ENCODE assay signal across 11 cellular contexts in the genomic region with DNA sequence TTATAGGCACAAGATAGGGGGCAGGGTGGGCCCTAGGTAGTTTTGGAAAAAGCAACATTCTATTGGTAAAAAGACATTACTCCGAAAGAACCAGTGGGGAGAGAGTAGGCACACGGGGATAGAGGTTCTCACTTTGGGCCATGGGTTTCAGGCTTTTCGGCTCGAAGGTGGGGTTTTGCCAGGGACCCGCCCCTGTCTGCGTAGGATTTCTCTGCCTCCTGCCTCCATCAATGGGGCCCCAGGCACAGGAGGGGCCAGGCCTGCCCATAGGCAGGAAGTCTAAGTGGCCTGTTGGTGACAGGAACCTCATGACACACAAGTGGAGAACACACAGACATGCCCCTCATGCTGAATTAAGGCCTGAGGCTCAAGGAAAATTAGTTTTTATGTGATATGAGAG. TPM values are rescaled to one million over a fixed set of nuclear protein-coding genes. Genes with fewer than 3 reads are reported as not detected.
DNase-seq lines count a peak whose midpoint lies in the region; ATAC-seq lines count a peak whose summit lies in the region.
"Had no signal": no experiment of that assay in that cellular context is flagged by ENCODE, and none has a peak within 500 bp of the region (broad histone marks: within the 10 kb centered on the region; RNA-seq: fewer than 3 reads in every experiment).

No MANE protein-coding gene starts in this region.

- H3K4me3 Mint-ChIP-seq in activated naive CD8-positive, alpha-beta T cell treated with anti-CD3 and anti-CD28 coated beads, Interleukin-2, amount 10 ng/mL, durations not matched to agents 7 days and 5 days, result no peak overlapping the region
- H3K4me3 Mint-ChIP-seq in activated naive CD8-positive, alpha-beta T cell treated with anti-CD3 and anti-CD28 coated beads for 36 hours, result no peak overlapping the region
- H3K4me3 Mint-ChIP-seq in stimulated activated effector memory CD8-positive, alpha-beta T cell treated with anti-CD3 and anti-CD28 coated beads, Interleukin-12 subunit alpha, Interleukin-12 subunit beta, amount 100 ng/mL, for 72 hours, result no peak overlapping the region
- no peak overlapping the region for H3K4me3 Mint-ChIP-seq in natural killer cell treated with Interleukin-12 subunit alpha and Interleukin-12 subunit beta and Interleukin-15 and Interleukin-18, amount 100 ng/mL, for 72 hours
- H3K4me3 Mint-ChIP-seq: CD4-positive, alpha-beta T cell; H9 had no signal

- peaks cover 60% of the 10 kb centered on the region for H3K36me3 Mint-ChIP-seq in activated naive CD8-positive, alpha-beta T cell treated with anti-CD3 and anti-CD28 coated beads, Interleukin-2, amount 10 ng/mL, durations not matched to agents 7 days and 5 days
- peaks cover 68% of the 10 kb centered on the region for H3K36me3 Mint-ChIP-seq in activated naive CD8-positive, alpha-beta T cell treated with anti-CD3 and anti-CD28 coated beads for 36 hours
- H3K36me3 Mint-ChIP-seq in stimulated activated effector memory CD8-positive, alpha-beta T cell treated with anti-CD3 and anti-CD28 coated beads, Interleukin-12 subunit alpha, Interleukin-12 subunit beta, amount 100 ng/mL, for 72 hours, result peaks cover 80% of the 10 kb centered on the region
- H3K36me3 Mint-ChIP-seq in natural killer cell treated with Interleukin-12 subunit alpha and Interleukin-12 subunit beta and Interleukin-15 and Interleukin-18, amount 100 ng/mL, for 72 hours, result peaks cover 48% of the 10 kb centered on the region

- peak; percentile 37 for ATAC-seq in activated naive CD8-positive, alpha-beta T cell treated with anti-CD3 and anti-CD28 coated beads, Interleukin-2, amount 10 ng/mL, durations not matched to agents 7 days and 5 days (ENCODE audit: low read depth)
- ATAC-seq in stimulated activated effector memory CD8-positive, alpha-beta T cell treated with anti-CD3 and anti-CD28 coated beads, Interleukin-12 subunit alpha, Interleukin-12 subunit beta, amount 100 ng/mL, for 72 hours, result peak; percentile 46
- no peak for ATAC-seq in natural killer cell treated with Interleukin-12 subunit alpha and Interleukin-12 subunit beta and Interleukin-15 and Interleukin-18, amount 100 ng/mL, for 72 hours

- no peaks in the 10 kb centered on the region for H3K27me3 Mint-ChIP-seq in activated naive CD8-positive, alpha-beta T cell treated with anti-CD3 and anti-CD28 coated beads, Interleukin-2, amount 10 ng/mL, durations not matched to agents 7 days and 5 days
- H3K27me3 Mint-ChIP-seq in activated naive CD8-positive, alpha-beta T cell treated with anti-CD3 and anti-CD28 coated beads for 36 hours, result peaks cover 2% of the 10 kb centered on the region
- no peaks in the 10 kb centered on the region for H3K27me3 Mint-ChIP-seq in natural killer cell treated with Interleukin-12 subunit alpha and Interleukin-12 subunit beta and Interleukin-15 and Interleukin-18, amount 100 ng/mL, for 72 hours
- H3K27me3 Mint-ChIP-seq: CD4-positive, alpha-beta T cell had no signal

- no peak overlapping the region for H3K27ac Mint-ChIP-seq in activated naive CD8-positive, alpha-beta T cell treated with anti-CD3 and anti-CD28 coated beads, Interleukin-2, amount 10 ng/mL, durations not matched to agents 7 days and 5 days
- no peak overlapping the region for H3K27ac Mint-ChIP-seq in activated naive CD8-positive, alpha-beta T cell treated with anti-CD3 and anti-CD28 coated beads for 36 hours
- peak overlapping the region; percentile 54 for H3K27ac Mint-ChIP-seq in stimulated activated effector memory CD8-positive, alpha-beta T cell treated with anti-CD3 and anti-CD28 coated beads, Interleukin-12 subunit alpha, Interleukin-12 subunit beta, amount 100 ng/mL, for 72 hours
- H3K27ac Mint-ChIP-seq in natural killer cell treated with Interleukin-12 subunit alpha and Interleukin-12 subunit beta and Interleukin-15 and Interleukin-18, amount 100 ng/mL, for 72 hours, result no peak overlapping the region
- H3K27ac Mint-ChIP-seq: CD4-positive, alpha-beta T cell; H9 had no signal

- H3K4me1 Mint-ChIP-seq in activated naive CD8-positive, alpha-beta T cell treated with anti-CD3 and anti-CD28 coated beads, Interleukin-2, amount 10 ng/mL, durations not matched to agents 7 days and 5 days, result peaks cover 12% of the 10 kb centered on the region
- peaks cover 3% of the 10 kb centered on the region for H3K4me1 Mint-ChIP-seq in activated naive CD8-positive, alpha-beta T cell treated with anti-CD3 and anti-CD28 coated beads for 36 hours
- peaks cover 23% of the 10 kb centered on the region for H3K4me1 Mint-ChIP-seq in stimulated activated effector memory CD8-positive, alpha-beta T cell treated with anti-CD3 and anti-CD28 coated beads, Interleukin-12 subunit alpha, Interleukin-12 subunit beta, amount 100 ng/mL, for 72 hours
- H3K4me1 Mint-ChIP-seq in natural killer cell treated with Interleukin-12 subunit alpha and Interleukin-12 subunit beta and Interleukin-15 and Interleukin-18, amount 100 ng/mL, for 72 hours (ENCODE audit: low read depth in 2 of 2), result peaks cover 26 to 35% of the 10 kb centered on the region in 2 donors
- H3K4me1 Mint-ChIP-seq: H9 had no signal

- POLR2A ChIA-PET in activated naive CD8-positive, alpha-beta T cell treated with anti-CD3 and anti-CD28 coated beads, Interleukin-2, amount 10 ng/mL, durations not matched to agents 7 days and 5 days (lab: Charles Lee), result no interaction called here

- H3K9me3 Mint-ChIP-seq in activated naive CD8-positive, alpha-beta T cell treated with anti-CD3 and anti-CD28 coated beads, Interleukin-2, amount 10 ng/mL, durations not matched to agents 7 days and 5 days, result no peaks in the 10 kb centered on the region
- peaks cover 4% of the 10 kb centered on the region for H3K9me3 Mint-ChIP-seq in activated naive CD8-positive, alpha-beta T cell treated with anti-CD3 and anti-CD28 coated beads for 36 hours
- H3K9me3 Mint-ChIP-seq in stimulated activated effector memory CD8-positive, alpha-beta T cell treated with anti-CD3 and anti-CD28 coated beads, Interleukin-12 subunit alpha, Interleukin-12 subunit beta, amount 100 ng/mL, for 72 hours, result no peaks in the 10 kb centered on the region
- H3K9me3 Mint-ChIP-seq in natural killer cell treated with Interleukin-12 subunit alpha and Interleukin-12 subunit beta and Interleukin-15 and Interleukin-18, amount 100 ng/mL, for 72 hours, result no peaks in the 10 kb centered on the region

- peak; percentile 11 for DNase-seq in activated T-cell treated with anti-CD3 and anti-CD28 coated beads, Interleukin-2, amount 50 U/mL, for 1 hour
- no peak for DNase-seq in activated T-cell treated with anti-CD3 and anti-CD28 coated beads for 4 hours
- DNase-seq in activated naive CD8-positive, alpha-beta T cell treated with anti-CD3 and anti-CD28 coated beads, Interleukin-2, amount 10 ng/mL, durations not matched to agents 7 days and 5 days, result peak; percentile 16
- no peak for DNase-seq in activated naive CD8-positive, alpha-beta T cell treated with anti-CD3 and anti-CD28 coated beads for 36 hours
- DNase-seq in stimulated activated effector memory CD8-positive, alpha-beta T cell treated with anti-CD3 and anti-CD28 coated beads, Interleukin-12 subunit alpha, Interleukin-12 subunit beta, amount 100 ng/mL, for 72 hours (ENCODE audit: low spot score in 2 of 2), result no peak
- DNase-seq in NCI-H774 (lab: John Stamatoyannopoulos, UW), result no peak
- no peak for DNase-seq in natural killer cell treated with Interleukin-12 subunit alpha and Interleukin-12 subunit beta and Interleukin-15 and Interleukin-18, amount 100 ng/mL, for 72 hours (ENCODE audit: low spot score)
- DNase-seq: AML-193, Caco-2, H9 had no signal

RNA-seq across cellular contexts. Expression of a gene that starts 57.5 kb away (rescaled TPM):
- total RNA-seq in activated naive CD8-positive, alpha-beta T cell treated with anti-CD3 and anti-CD28 coated beads, Interleukin-2, amount 10 ng/mL, durations not matched to agents 7 days and 5 days, result 100 to 1,000 TPM; 488 TPM
- 100 to 1,000 TPM; 109 TPM for total RNA-seq in activated naive CD8-positive, alpha-beta T cell treated with anti-CD3 and anti-CD28 coated beads for 36 hours
- 1,000 to 10,000 TPM; 1,259 to 2,425 TPM for total RNA-seq in natural killer cell treated with Interleukin-12 subunit alpha and Interleukin-12 subunit beta and Interleukin-15 and Interleukin-18, amount 100 ng/mL, for 72 hours

Comparison
In these comparisons a context has a peak if more than half of its experiments do, and no peak if none do; other contexts are left out.
1. DNase-seq: peak in activated T-cell treated with anti-CD3 and anti-CD28 coated beads, Interleukin-2, amount 50 U/mL, for 1 hour (single experiment) and activated naive CD8-positive, alpha-beta T cell treated with anti-CD3 and anti-CD28 coated beads, Interleukin-2, amount 10 ng/mL, durations not matched to agents 7 days and 5 days (single experiment); none in activated T-cell treated with anti-CD3 and anti-CD28 coated beads for 4 hours (single experiment), activated naive CD8-positive, alpha-beta T cell treated with anti-CD3 and anti-CD28 coated beads for 36 hours (single experiment), stimulated activated effector memory CD8-positive, alpha-beta T cell treated with anti-CD3 and anti-CD28 coated beads, Interleukin-12 subunit alpha, Interleukin-12 subunit beta, amount 100 ng/mL, for 72 hours (0 of 2), NCI-H774 (single experiment) and natural killer cell treated with Interleukin-12 subunit alpha and Interleukin-12 subunit beta and Interleukin-15 and Interleukin-18, amount 100 ng/mL, for 72 hours (single experiment).
2. RNA of a gene that starts 57.5 kb away (total RNA-seq): 1,259 to 2,425 TPM in natural killer cell treated with Interleukin-12 subunit alpha and Interleukin-12 subunit beta and Interleukin-15 and Interleukin-18, amount 100 ng/mL, for 72 hours and 488 TPM in activated naive CD8-positive, alpha-beta T cell treated with anti-CD3 and anti-CD28 coated beads, Interleukin-2, amount 10 ng/mL, durations not matched to agents 7 days and 5 days; 109 TPM in activated naive CD8-positive, alpha-beta T cell treated with anti-CD3 and anti-CD28 coated beads for 36 hours; every median in the first group is over 4 times any median in the second.
3. ATAC-seq: peak in activated naive CD8-positive, alpha-beta T cell treated with anti-CD3 and anti-CD28 coated beads, Interleukin-2, amount 10 ng/mL, durations not matched to agents 7 days and 5 days (single experiment) and stimulated activated effector memory CD8-positive, alpha-beta T cell treated with anti-CD3 and anti-CD28 coated beads, Interleukin-12 subunit alpha, Interleukin-12 subunit beta, amount 100 ng/mL, for 72 hours (single experiment); none in natural killer cell treated with Interleukin-12 subunit alpha and Interleukin-12 subunit beta and Interleukin-15 and Interleukin-18, amount 100 ng/mL, for 72 hours (0 of 2).